8 cellular contexts compared by ENCODE assay signal in the genomic region with DNA sequence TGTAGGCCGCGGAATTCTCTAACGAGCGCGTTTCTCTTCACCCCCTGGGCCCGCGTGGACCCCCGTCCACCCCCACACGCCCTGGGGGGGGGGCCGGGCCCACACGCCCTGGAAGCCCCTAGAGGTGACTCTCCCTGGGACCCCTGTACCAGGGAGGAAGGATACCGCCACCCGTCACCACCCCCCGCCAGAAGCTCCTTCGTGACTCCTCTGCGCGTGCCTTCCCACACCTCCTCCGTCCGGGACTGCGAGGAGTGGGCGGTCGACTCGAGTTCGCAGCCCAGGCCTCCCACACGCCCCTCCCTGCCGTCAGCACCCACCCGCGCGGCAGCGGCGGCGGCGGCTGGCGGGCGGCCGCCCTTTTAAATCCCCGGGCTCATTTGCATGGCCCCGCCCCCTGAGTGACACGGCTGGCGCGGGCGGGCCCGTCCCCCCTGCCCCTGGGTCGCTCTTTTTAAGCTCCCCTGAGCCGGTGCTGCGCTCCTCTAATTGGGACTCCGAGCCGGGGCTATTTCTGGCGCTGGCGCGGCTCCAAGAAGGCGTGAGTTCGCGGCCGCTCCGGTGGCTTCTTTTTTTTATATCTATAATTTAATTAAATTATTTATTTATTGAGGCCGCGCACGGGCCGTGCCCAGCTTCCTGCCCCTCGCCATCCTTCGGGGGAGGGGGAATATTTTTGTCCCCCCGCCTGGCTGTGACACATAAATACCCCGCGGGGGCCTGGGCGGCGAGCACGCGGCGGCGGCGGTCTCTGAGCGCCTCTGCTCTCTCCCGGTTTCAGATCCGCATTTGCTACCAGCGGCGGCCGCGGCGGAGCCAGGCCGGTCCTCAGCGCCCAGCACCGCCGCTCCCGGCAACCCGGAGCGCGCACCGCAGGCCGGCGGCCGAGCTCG. TPM values are rescaled to one million over a fixed set of nuclear protein-coding genes. Genes with fewer than 3 reads are reported as not detected.
DNase-seq lines count a peak whose midpoint lies in the region; ATAC-seq and TF ChIP-seq lines count a peak whose summit lies in the region.

A gene with protein sequence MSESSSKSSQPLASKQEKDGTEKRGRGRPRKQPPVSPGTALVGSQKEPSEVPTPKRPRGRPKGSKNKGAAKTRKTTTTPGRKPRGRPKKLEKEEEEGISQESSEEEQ (plus strand): TSS at position 451 of the 893 bp plus-strand sequence. CDS start 3,908 bp downstream, outside the sequence.

- H3K36me3 Mint-ChIP-seq in CD8-positive, alpha-beta T cell = peaks cover 21% of the 10 kb centered on the region

- CTCF ChIA-PET in CD8-positive, alpha-beta T cell (lab: Charles Lee) = interaction anchor here (1.2 to 1.3 kb wide), 3 partner anchors 10 to 73 kb away, joined by 3 to 7 read pairs (median 7); no protein-coding TSS in a partner anchor

- H3K9me3 Mint-ChIP-seq in CD8-positive, alpha-beta T cell = no peaks in the 10 kb centered on the region

- peak; percentile 75 to 93 (median 89) for DNase-seq in CD8-positive, alpha-beta T cell
- peak; percentile 88 for DNase-seq in HT1080 (ENCODE audit: low read depth)
- peak; percentile 87 for DNase-seq in NOMO-1 treated with DMSO at 0.1 percent for 48 hours (lab: John Stamatoyannopoulos, UW; ENCODE audit: unreplicated experiment)
- DNase-seq in activated CD8-positive, alpha-beta memory T cell treated with anti-CD3 and anti-CD28 coated beads for 48 hours (ENCODE audit: low read depth in 2 of 3, low spot score in 2 of 3) = peak; percentile 74 to 78 (median 76)
- DNase-seq in mesenteric fat pad (ENCODE audit: low spot score) = no peak
- DNase-seq in stimulated activated CD8-positive, alpha-beta memory T cell treated with anti-CD3 and anti-CD28 coated beads, Interleukin-15, amount 100 ng/mL, for 24 hours (ENCODE audit: low read depth) = peak; percentile 81

- POLR2A ChIA-PET in CD8-positive, alpha-beta T cell (lab: Charles Lee) = interaction anchor here (0.6 to 2.2 kb wide), 16 partner anchors 9 to 1392 kb away, joined by 3 to 48 read pairs (median 4); a partner anchor contains a TSS

- H3K27ac Mint-ChIP-seq in CD8-positive, alpha-beta T cell = peak within 1 kb of the TSS; percentile 99

- peaks cover 22% of the 10 kb centered on the region for H3K4me1 ChIP-seq in CD8-positive, alpha-beta T cell (ENCODE audit: insufficient read depth, low read length)
- no peaks in the 10 kb centered on the region for H3K4me1 ChIP-seq in endocrine pancreas (ENCODE audit: control insufficient read depth, insufficient read depth, low read length)

- peaks cover 10% of the 10 kb centered on the region for H3K36me3 ChIP-seq in CD8-positive, alpha-beta T cell (ENCODE audit: insufficient read depth, low read length)
- H3K36me3 ChIP-seq in endocrine pancreas (ENCODE audit: control insufficient read depth, insufficient read depth, low read length) = no peaks in the 10 kb centered on the region

- H3K4me1 Mint-ChIP-seq in CD8-positive, alpha-beta T cell (ENCODE audit: low read depth) = peaks cover 36% of the 10 kb centered on the region

- peak within 1 kb of the TSS; percentile 88 for H3K9ac ChIP-seq in endocrine pancreas (ENCODE audit: control insufficient read depth, insufficient read depth, low read length)

- no peaks in the 10 kb centered on the region for H3K9me3 ChIP-seq in CD8-positive, alpha-beta T cell (ENCODE audit: low read length)
- H3K9me3 ChIP-seq in endocrine pancreas (ENCODE audit: control insufficient read depth, low read length) = no peaks in the 10 kb centered on the region

- intact Hi-C loops in CD8-positive, alpha-beta T cell (cut with DNase I, micrococcal nuclease) = loop anchor here (1.0 to 10.0 kb wide), 12 partner anchors 12 to 1021 kb away; a partner anchor contains a TSS

- peak within 1 kb of the TSS; percentile 90 for H3K4me3 ChIP-seq in CD8-positive, alpha-beta T cell (ENCODE audit: low read depth, low read length)
- H3K4me3 ChIP-seq in endocrine pancreas (ENCODE audit: control insufficient read depth, insufficient read depth, low read length) = no peak within 1 kb of the TSS

- H3K27me3 Mint-ChIP-seq in CD8-positive, alpha-beta T cell (ENCODE audit: low read depth) = no peaks in the 10 kb centered on the region

- H3K4me3 Mint-ChIP-seq in CD8-positive, alpha-beta T cell = peak within 1 kb of the TSS; percentile 90

- peak; percentile 70 for ATAC-seq in CD8-positive, alpha-beta T cell
- ATAC-seq in GM19468 (IDR thresholded peaks at IDR 0.05; ENCODE audit: extremely low read depth, unreplicated experiment) = peak; percentile 36

- H3K27ac ChIP-seq in CD8-positive, alpha-beta T cell (ENCODE audit: low read depth, low read length) = peak within 1 kb of the TSS; percentile 71

- no peaks in the 10 kb centered on the region for H3K27me3 ChIP-seq in CD8-positive, alpha-beta T cell (ENCODE audit: insufficient read depth, low read length)
- no peaks in the 10 kb centered on the region for H3K27me3 ChIP-seq in endocrine pancreas (ENCODE audit: control insufficient read depth, insufficient read depth, low read length)

- TF ChIP-seq CTCF in CD8-positive, alpha-beta T cell (IDR thresholded peaks at IDR 0.05) = no peak

RNA-seq across cellular contexts. Expression of the gene that starts here (rescaled TPM):
- 100 to 1,000 TPM; 107 to 113 TPM for total RNA-seq in CD8-positive, alpha-beta T cell
- total RNA-seq in HT1080 (2014; rRNA removed; shearing (Covaris generic)) = 740 and 1,115 TPM in 2 replicates
- polyA plus RNA-seq in HT1080 (2015; cell fraction: cytosol; rRNA removed) = 1,664 and 1,727 TPM in 2 replicates
- polyA plus RNA-seq in HT1080 (2015; cell fraction: nucleus; rRNA removed) = 665 and 732 TPM in 2 replicates
- total RNA-seq in mesenteric fat pad = 32.3 TPM
